Comparison of ENCODE assay signal across 8 cellular contexts in genomic region chr7:32890553-32891045, GRCh38. TPM values are rescaled to one million over a fixed set of nuclear protein-coding genes. Genes with fewer than 3 reads are reported as not detected.
DNase-seq lines count a peak whose midpoint lies in the region; ATAC-seq and TF ChIP-seq lines count a peak whose summit lies in the region.

No MANE protein-coding gene starts in this region.

- H3K27ac ChIP-seq in layer of hippocampus (ENCODE audit: low read depth, low read length) = peak overlapping the region; percentile 96

- peak overlapping the region; percentile 84 to 98 (median 88) for H3K4me3 Mint-ChIP-seq in brain

- ATAC-seq in GM21529 (IDR thresholded peaks at IDR 0.05; ENCODE audit: unreplicated experiment) = peak; percentile 36

- H3K27me3 ChIP-seq in layer of hippocampus (ENCODE audit: control insufficient read depth, insufficient read depth, low read length) = no peaks in the 10 kb centered on the region

- DNase-seq in SIG-M5 treated with dmso at 0.1 percent for 504 hours (lab: John Stamatoyannopoulos, UW; ENCODE audit: unreplicated experiment) (peak; percentile 73), SIG-M5 (lab: John Stamatoyannopoulos, UW) (no peak), HuH-7 (ENCODE audit: low spot score) (peak; percentile 22), SHP77 (lab: John Stamatoyannopoulos, UW) (peak; percentile 25 to 40)
- DNase-seq in stimulated activated CD8-positive, alpha-beta memory T cell treated with anti-CD3 and anti-CD28 coated beads, Interleukin-7, amount 100 ng/mL, for 4 hours (ENCODE audit: low read depth in 2 of 2) = peak; percentile 19 to 45

- no peak for TF ChIP-seq CTCF in brain (conservative IDR thresholded peaks at IDR 0.05)

- H3K9me3 Mint-ChIP-seq in brain = peaks cover 0 to 4% (median 0%) of the 10 kb centered on the region in 5 experiments

- H3K36me3 Mint-ChIP-seq in brain = peaks cover 6% of the 10 kb centered on the region

- H3K4me1 Mint-ChIP-seq in brain = peaks cover 76% of the 10 kb centered on the region

- H3K27ac Mint-ChIP-seq in brain = peak overlapping the region; percentile 90 to 99 (median 98)

- H3K27me3 Mint-ChIP-seq in brain = peaks cover 13% of the 10 kb centered on the region

RNA-seq across cellular contexts. Expression of gene KBTBD2, which starts 1.0 kb away (rescaled TPM):
- 27.5 TPM for polyA plus RNA-seq in brain (ENCODE audit: insufficient read depth, low read depth, low replicate concordance)
